In the genomic region with DNA sequence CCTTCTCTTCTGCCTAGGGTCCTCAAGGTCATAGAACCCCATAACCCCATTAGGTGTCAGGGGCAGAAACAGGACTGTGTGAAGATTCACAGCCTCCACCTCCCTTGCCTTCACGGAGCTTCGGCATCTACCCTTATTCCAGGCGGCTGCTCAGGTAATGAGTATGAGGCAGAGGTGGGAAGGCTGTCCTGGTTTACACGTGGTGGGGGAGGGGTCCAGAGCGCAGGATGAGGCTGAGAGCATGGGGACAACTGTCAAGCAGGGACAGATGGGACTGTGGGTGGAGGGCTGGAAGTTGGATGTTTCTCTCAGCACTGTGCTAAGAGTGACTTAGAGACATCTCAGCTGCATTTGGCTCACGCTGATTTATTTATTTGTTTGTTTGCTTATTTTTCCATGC, we compare ENCODE assay signal across 23 cellular contexts. TPM values are rescaled to one million over a fixed set of nuclear protein-coding genes. Genes with fewer than 3 reads are reported as not detected.
"Had no signal": no experiment of that assay in that cellular context is flagged by ENCODE, and none has a peak within 500 bp of the region (broad histone marks: within the 10 kb centered on the region; RNA-seq: fewer than 3 reads in every experiment).

No MANE protein-coding gene starts in this region.

- H3K27ac Mint-ChIP-seq: activated CD4-positive, alpha-beta T cell treated with anti-CD3 and anti-CD28 coated beads, Interleukin-2, amount 10 ng/mL, durations not matched to agents 7 days and 5 days; activated CD8-positive, alpha-beta T cell treated with anti-CD3 and anti-CD28 coated beads, Interleukin-2, amount 10 ng/mL, durations not matched to agents 7 days and 5 days; activated naive CD8-positive, alpha-beta T cell; activated T-helper 2 cell treated with anti-CD3 and anti-CD28 coated beads, Interferon-gamma antibody, Interleukin-2, Interleukin-4, amounts not matched to agents 10 μg/mL and 5 μg/mL and 100 μg/mL, durations not matched to agents 14 hours and 24 hours and 36 hours; effector memory CD8-positive, alpha-beta T cell; stimulated activated naive B cell treated with anti-CD40 and anti-IgM and Interleukin-4, amounts not matched to agents 10 μg/mL and 1 μg/mL and 100 μg/mL, for 72 hours had no signal

- H3K9me3 Mint-ChIP-seq: activated CD4-positive, alpha-beta T cell treated with anti-CD3 and anti-CD28 coated beads, Interleukin-2, amount 10 ng/mL, durations not matched to agents 7 days and 5 days; activated T-helper 2 cell treated with anti-CD3 and anti-CD28 coated beads, Interferon-gamma antibody, Interleukin-2, Interleukin-4, amounts not matched to agents 10 μg/mL and 5 μg/mL and 100 μg/mL, durations not matched to agents 14 hours and 24 hours and 36 hours; effector memory CD8-positive, alpha-beta T cell; stimulated activated naive B cell treated with anti-CD40 and anti-IgM and Interleukin-4, amounts not matched to agents 10 μg/mL and 1 μg/mL and 100 μg/mL, for 72 hours had no signal

- H3K36me3 Mint-ChIP-seq: activated naive CD8-positive, alpha-beta T cell had no signal

- H3K27me3 Mint-ChIP-seq: activated naive CD8-positive, alpha-beta T cell; stimulated activated naive B cell treated with anti-CD40 and anti-IgM and Interleukin-4, amounts not matched to agents 10 μg/mL and 1 μg/mL and 100 μg/mL, for 72 hours had no signal

- ATAC-seq: activated CD4-positive, CD25-positive, alpha-beta regulatory T cell treated with anti-CD3 and anti-CD28 coated beads, Interleukin-2, amount 50 U/mL, for 24 hours; activated CD8-positive, alpha-beta T cell treated with anti-CD3 and anti-CD28 coated beads, Interleukin-2, amount 10 ng/mL, durations not matched to agents 7 days and 5 days; effector memory CD8-positive, alpha-beta T cell; gastrocnemius medialis; heart left ventricle; left cardiac atrium; sciatic nerve; stimulated activated naive B cell treated with anti-CD40 and anti-IgM and Interleukin-4, amounts not matched to agents 10 μg/mL and 1 μg/mL and 100 μg/mL, for 72 hours; upper lobe of right lung had no signal

- H3K4me3 Mint-ChIP-seq: activated CD4-positive, alpha-beta T cell treated with anti-CD3 and anti-CD28 coated beads, Interleukin-2, amount 10 ng/mL, durations not matched to agents 7 days and 5 days; activated CD8-positive, alpha-beta T cell treated with anti-CD3 and anti-CD28 coated beads, Interleukin-2, amount 10 ng/mL, durations not matched to agents 7 days and 5 days; activated naive CD8-positive, alpha-beta T cell; effector memory CD8-positive, alpha-beta T cell; stimulated activated naive B cell treated with anti-CD40 and anti-IgM and Interleukin-4, amounts not matched to agents 10 μg/mL and 1 μg/mL and 100 μg/mL, for 72 hours had no signal

- DNase-seq: activated CD4-positive, alpha-beta T cell treated with anti-CD3 and anti-CD28 coated beads, Interleukin-2, amount 10 ng/mL, durations not matched to agents 7 days and 5 days; activated CD8-positive, alpha-beta T cell treated with anti-CD3 and anti-CD28 coated beads, Interleukin-2, amount 10 ng/mL, durations not matched to agents 7 days and 5 days; activated naive CD4-positive, alpha-beta T cell; adrenal gland; central memory CD4-positive, alpha-beta T cell; dorsolateral prefrontal cortex; effector memory CD8-positive, alpha-beta T cell; esophagus squamous epithelium; gastrocnemius medialis; heart left ventricle; islet precursor cell; left cardiac atrium; small intestine; stimulated activated CD4-positive, alpha-beta T cell treated with anti-CD3 and anti-CD28 coated beads, Interleukin-15, amount 100 ng/mL, for 24 hours; stimulated activated CD4-positive, alpha-beta T cell treated with anti-CD3 and anti-CD28 coated beads, Interleukin-2, amount 100 ng/mL, for 48 hours; stimulated activated CD8-positive, alpha-beta memory T cell treated with anti-CD3 and anti-CD28 coated beads, Interleukin-4, amount 100 ng/mL, for 48 hours; stimulated activated naive B cell treated with anti-CD40 and anti-IgM and Interleukin-4, amounts not matched to agents 10 μg/mL and 1 μg/mL and 100 μg/mL, for 72 hours; upper lobe of right lung had no signal

RNA-seq across cellular contexts. Expression of gene TBC1D10C, which starts 16.4 kb away (rescaled TPM):
- total RNA-seq: renal cortical epithelial cell had no signal
